15 cellular contexts compared by ENCODE assay signal in the genomic region with DNA sequence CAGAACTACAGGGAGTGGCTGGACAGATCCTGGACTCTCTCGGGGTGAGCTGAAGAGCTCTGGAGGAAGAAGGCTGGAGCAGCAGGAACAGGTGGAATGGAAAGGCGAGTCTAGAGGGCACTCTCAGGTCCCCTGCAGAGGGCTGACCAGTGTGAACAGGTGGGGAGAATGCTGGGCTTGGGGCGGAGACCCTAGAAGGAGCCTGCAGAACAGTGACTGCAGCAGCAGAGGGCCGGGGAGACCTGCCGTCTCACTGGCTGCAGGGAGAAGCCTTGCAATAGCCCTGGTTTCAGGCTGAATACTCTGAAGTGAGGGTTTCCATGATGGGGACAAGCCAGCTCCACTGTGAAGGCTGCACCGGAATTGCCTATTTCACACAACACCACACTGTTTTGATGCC.
DNase-seq lines count a peak whose midpoint lies in the region; ATAC-seq and TF ChIP-seq lines count a peak whose summit lies in the region.
"Had no signal": no experiment of that assay in that cellular context is flagged by ENCODE, and none has a peak within 500 bp of the region (broad histone marks: within the 10 kb centered on the region; RNA-seq: fewer than 3 reads in every experiment).

No MANE protein-coding gene starts in this region.

- H3K4me1 ChIP-seq in iPS DF 6.9 (ENCODE audit: control insufficient read depth, insufficient read depth, low read length) = no peaks in the 10 kb centered on the region
- H3K4me1 ChIP-seq in upper lobe of right lung = no peaks in the 10 kb centered on the region
- H3K4me1 ChIP-seq in upper lobe of left lung = no peaks in the 10 kb centered on the region
- H3K4me1 ChIP-seq: BLaER1 treated with 17β-estradiol and CSF1 and Interleukin-3, amounts not matched to agents 10 nM and 100 nM had no signal

- H3K36me3 ChIP-seq in H7 (replicated peaks; ENCODE audit: control insufficient read depth, insufficient read depth, low read length) = no peaks in the 10 kb centered on the region
- no peaks in the 10 kb centered on the region for H3K36me3 ChIP-seq in WERI-Rb-1
- no peaks in the 10 kb centered on the region for H3K36me3 ChIP-seq in iPS DF 6.9 (ENCODE audit: control insufficient read depth, insufficient read depth, low read length)
- no peaks in the 10 kb centered on the region for H3K36me3 ChIP-seq in upper lobe of right lung
- no peaks in the 10 kb centered on the region for H3K36me3 ChIP-seq in upper lobe of left lung
- H3K36me3 ChIP-seq: BLaER1 treated with 17β-estradiol and CSF1 and Interleukin-3, amounts not matched to agents 10 nM and 100 nM had no signal

- H3K4me3 ChIP-seq in H7 (ENCODE audit: insufficient read depth, low read depth, low read length) (no peak overlapping the region), WERI-Rb-1 (ENCODE audit: low read depth, low read length) (no peak overlapping the region), iPS DF 6.9 (ENCODE audit: low read length) (no peak overlapping the region), upper lobe of right lung (no peak overlapping the region), lower leg skin (ENCODE audit: low read depth, poor library complexity, severe bottlenecking) (no peak overlapping the region), upper lobe of left lung (no peak overlapping the region)
- H3K4me3 ChIP-seq: BLaER1 treated with 17β-estradiol and CSF1 and Interleukin-3, amounts not matched to agents 10 nM and 100 nM; GM23338 had no signal

- no peak for TF ChIP-seq POLR2A in lower leg skin (IDR thresholded peaks at IDR 0.05)
- TF ChIP-seq POLR2A in upper lobe of left lung (IDR thresholded peaks at IDR 0.05) = no peak

- DNase-seq in H7 = peak; percentile 79
- peak; percentile 37 for DNase-seq in WERI-Rb-1
- peak; percentile 22 for DNase-seq in iPS DF 6.9 (ENCODE audit: low read depth, low spot score)
- no peak for DNase-seq in upper lobe of right lung
- no peak for DNase-seq in lower leg skin (ENCODE audit: low spot score in 2 of 2)
- DNase-seq in HK-2 (ENCODE audit: unreplicated experiment) = no peak
- DNase-seq in upper lobe of left lung = no peak
- DNase-seq: ACHN; CD4-positive, CD25-positive, alpha-beta regulatory T cell; DMS53; HCEC 1CT; HFFc6 had no signal

- H3K27me3 ChIP-seq in H7 (ENCODE audit: control insufficient read depth, insufficient read depth, low read length) (no peaks in the 10 kb centered on the region), WERI-Rb-1 (ENCODE audit: insufficient read depth, low read depth, severe bottlenecking) (no peaks in the 10 kb centered on the region), iPS DF 6.9 (ENCODE audit: control insufficient read depth, insufficient read depth, low read length) (no peaks in the 10 kb centered on the region), upper lobe of right lung (no peaks in the 10 kb centered on the region), upper lobe of left lung (no peaks in the 10 kb centered on the region)
- H3K27me3 ChIP-seq: BLaER1 treated with 17β-estradiol and CSF1 and Interleukin-3, amounts not matched to agents 10 nM and 100 nM had no signal

- TF ChIP-seq CTCF in WERI-Rb-1 (IDR thresholded peaks at IDR 0.05; ENCODE audit: low read depth, low read length) (no peak), upper lobe of right lung (IDR thresholded peaks at IDR 0.05) (no peak), lower leg skin (IDR thresholded peaks at IDR 0.05) (no peak), upper lobe of left lung (IDR thresholded peaks at IDR 0.05) (no peak)

- H3K9me3 ChIP-seq in WERI-Rb-1 (ENCODE audit: severe bottlenecking) (no peaks in the 10 kb centered on the region), iPS DF 6.9 (ENCODE audit: control insufficient read depth, insufficient read depth, low read length) (no peaks in the 10 kb centered on the region), upper lobe of right lung (no peaks in the 10 kb centered on the region), upper lobe of left lung (no peaks in the 10 kb centered on the region)

- peak; percentile 14 for ATAC-seq in upper lobe of right lung
- no peak for ATAC-seq in upper lobe of left lung (ENCODE audit: low FRiP score in 2 of 2)
- ATAC-seq: GM23338 had no signal

- intact Hi-C loops in upper lobe of right lung (cut with DNase I) (no loop called here), lower leg skin (cut with DNase I; ENCODE audit: low total_unique reads) (no loop called here)

- H3K27ac ChIP-seq in WERI-Rb-1 (no peak overlapping the region), iPS DF 6.9 (ENCODE audit: low read length) (no peak overlapping the region), upper lobe of right lung (no peak overlapping the region), upper lobe of left lung (no peak overlapping the region)
- H3K27ac ChIP-seq: BLaER1 treated with 17β-estradiol and CSF1 and Interleukin-3, amounts not matched to agents 10 nM and 100 nM; HL-60 had no signal

- WGBS in iPS DF 6.9 (ENCODE audit: insufficient coverage, insufficient read length) = no CpG with 5 or more reads among the region's 6 CpGs
- 70 to 83% methylated on average over 6 of the region's 6 CpGs for WGBS in lower leg skin, 2 donors
- WGBS in upper lobe of left lung, 2 donors = 68 to 87% methylated on average over 6 of the region's 6 CpGs

- no peak for TF ChIP-seq EP300 in upper lobe of left lung (IDR thresholded peaks at IDR 0.05)

Comparison
In these comparisons a context has a peak if more than half of its experiments do, and no peak if none do; other contexts are left out.
1. DNase-seq: peak in H7 (single experiment), WERI-Rb-1 (single experiment) and iPS DF 6.9 (single experiment); none in upper lobe of right lung (single experiment), lower leg skin (0 of 2), HK-2 (single experiment) and upper lobe of left lung (0 of 2).